Comparison of ENCODE assay signal across 29 cellular contexts in the genomic region with DNA sequence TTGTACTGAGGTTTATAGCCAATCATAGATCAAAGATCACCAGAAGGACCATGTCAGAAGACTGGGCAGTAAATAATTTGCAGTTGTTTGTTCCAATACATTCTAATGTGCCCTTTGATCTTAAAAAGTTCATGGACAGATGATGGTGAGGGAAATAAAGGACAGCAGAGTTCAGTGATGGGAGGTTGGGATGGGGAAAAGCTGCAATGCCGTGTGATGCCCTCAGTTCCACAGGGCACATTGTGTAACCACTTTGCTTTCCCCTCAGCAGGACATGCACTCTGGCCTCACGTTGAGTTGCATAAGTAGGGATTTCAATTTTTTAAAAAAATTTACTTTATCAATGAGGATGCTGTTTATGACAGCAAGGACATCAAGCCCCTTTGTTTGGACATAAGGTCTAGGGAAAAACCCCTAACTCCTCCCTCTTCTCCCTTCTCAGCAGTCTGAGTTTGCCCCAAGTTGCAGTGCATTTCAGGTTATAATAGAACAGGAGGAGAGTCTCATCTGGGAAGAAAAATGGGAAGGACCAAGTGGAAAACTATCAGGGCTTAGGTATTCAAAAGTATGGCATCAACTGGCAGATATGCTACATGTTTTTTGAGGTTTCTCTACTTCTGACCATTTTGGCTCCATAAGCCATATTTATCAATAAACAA.
"Had no signal": no experiment of that assay in that cellular context is flagged by ENCODE, and none has a peak within 500 bp of the region (broad histone marks: within the 10 kb centered on the region; RNA-seq: fewer than 3 reads in every experiment).

No MANE protein-coding gene starts in this region.

- H3K27me3 ChIP-seq: heart right ventricle, left lung, pancreas, sigmoid colon, testis, tibial artery, uterus had no signal

- H3K9me3 ChIP-seq: heart right ventricle, pancreas, prostate gland, sigmoid colon, testis, uterus had no signal

- H3K4me3 Mint-ChIP-seq: mesothelial cell of epicardium; naive thymus-derived CD4-positive, alpha-beta T cell; natural killer cell treated with Interleukin-12 subunit alpha and Interleukin-12 subunit beta and Interleukin-15 and Interleukin-18, amount 100 ng/mL, for 72 hours; stimulated activated memory B cell treated with anti-CD40 and anti-IgM and Interleukin-4, amounts not matched to agents 10 μg/mL and 1 μg/mL and 100 μg/mL, for 72 hours; stimulated activated naive CD8-positive, alpha-beta T cell treated with anti-CD3 and anti-CD28 coated beads, Interleukin-15, amount 100 ng/mL, for 72 hours; type B pancreatic cell had no signal

- ATAC-seq: left lung; naive thymus-derived CD4-positive, alpha-beta T cell; natural killer cell treated with Interleukin-12 subunit alpha and Interleukin-12 subunit beta and Interleukin-15 and Interleukin-18, amount 100 ng/mL, for 72 hours; right cardiac atrium; stimulated activated memory B cell treated with anti-CD40 and anti-IgM and Interleukin-4, amounts not matched to agents 10 μg/mL and 1 μg/mL and 100 μg/mL, for 72 hours; stimulated activated naive CD8-positive, alpha-beta T cell treated with anti-CD3 and anti-CD28 coated beads, Interleukin-15, amount 100 ng/mL, for 72 hours had no signal

- H3K27ac Mint-ChIP-seq: mesothelial cell of epicardium; naive thymus-derived CD4-positive, alpha-beta T cell; natural killer cell treated with Interleukin-12 subunit alpha and Interleukin-12 subunit beta and Interleukin-15 and Interleukin-18, amount 100 ng/mL, for 72 hours; stimulated activated memory B cell treated with anti-CD40 and anti-IgM and Interleukin-4, amounts not matched to agents 10 μg/mL and 1 μg/mL and 100 μg/mL, for 72 hours; stimulated activated naive CD8-positive, alpha-beta T cell treated with anti-CD3 and anti-CD28 coated beads, Interleukin-15, amount 100 ng/mL, for 72 hours; type B pancreatic cell had no signal

- H3K36me3 ChIP-seq: heart right ventricle, left lung, pancreas, prostate gland, sigmoid colon, tibial artery, uterus had no signal

- H3K4me3 ChIP-seq: heart right ventricle, left lung, lung, pancreas, prostate gland, sigmoid colon, testis, tibial artery, uterus had no signal

- H3K27me3 Mint-ChIP-seq: type B pancreatic cell had no signal

- DNase-seq: heart right ventricle; hippocampal formation; kidney glomerular epithelial cell; left cardiac atrium; left lung; mesendoderm; naive thymus-derived CD4-positive, alpha-beta T cell; nucleus accumbens; pancreas; posterior cingulate gyrus; retina; right cardiac atrium; sigmoid colon; small intestine; stimulated activated CD4-positive, alpha-beta T cell treated with anti-CD3 and anti-CD28 coated beads, Interleukin-1b, Interleukin-23, amount 100 ng/mL, for 48 hours; stimulated activated CD4-positive, alpha-beta T cell treated with anti-CD3 and anti-CD28 coated beads, Interleukin-2, amount 100 ng/mL, for 48 hours; stimulated activated CD4-positive, alpha-beta T cell treated with anti-CD3 and anti-CD28 coated beads, Interleukin-4, amount 100 ng/mL, for 4 hours; stimulated activated CD8-positive, alpha-beta memory T cell treated with anti-CD3 and anti-CD28 coated beads, Interleukin-4, amount 100 ng/mL, for 48 hours; stimulated activated naive CD4-positive, alpha-beta T cell treated with Interleukin-2 at 50 U/mL for 16 hours; stimulated activated naive CD8-positive, alpha-beta T cell treated with anti-CD3 and anti-CD28 coated beads, Interleukin-15, amount 100 ng/mL, for 72 hours; testis; uterus had no signal

- H3K4me1 ChIP-seq: heart right ventricle, left lung, pancreas, prostate gland, sigmoid colon, testis, uterus had no signal

- H3K4me1 Mint-ChIP-seq: mesothelial cell of epicardium; naive thymus-derived CD4-positive, alpha-beta T cell; stimulated activated memory B cell treated with anti-CD40 and anti-IgM and Interleukin-4, amounts not matched to agents 10 μg/mL and 1 μg/mL and 100 μg/mL, for 72 hours; stimulated activated naive CD8-positive, alpha-beta T cell treated with anti-CD3 and anti-CD28 coated beads, Interleukin-15, amount 100 ng/mL, for 72 hours had no signal

- H3K27ac ChIP-seq: heart right ventricle, left lung, pancreas, prostate gland, sigmoid colon, testis, tibial artery, uterus had no signal

- H3K36me3 Mint-ChIP-seq: mesothelial cell of epicardium, type B pancreatic cell had no signal
